In the genomic region with DNA sequence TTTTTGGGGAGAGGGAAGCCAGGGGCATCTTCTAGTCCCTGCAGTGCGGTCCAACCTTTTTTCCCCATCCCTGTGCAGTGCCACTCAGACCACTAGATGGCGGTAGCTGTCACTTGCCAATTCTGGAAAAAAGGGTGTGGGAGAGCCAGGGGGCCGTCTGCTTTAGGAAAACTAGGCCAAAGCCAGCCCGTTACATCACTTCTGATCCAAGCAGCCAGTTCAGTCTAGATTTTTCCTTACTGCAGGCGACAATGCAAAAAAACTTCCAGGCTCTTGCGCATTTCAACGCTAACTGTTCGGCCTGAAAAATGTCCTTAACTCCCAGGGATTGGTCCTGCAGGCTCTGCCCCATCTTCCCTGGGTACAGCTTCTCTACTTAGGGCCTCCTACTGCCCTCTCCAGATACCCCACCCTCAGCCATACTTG, we compare ENCODE assay signal across 8 cellular contexts.
DNase-seq lines count a peak whose midpoint lies in the region; ATAC-seq and TF ChIP-seq lines count a peak whose summit lies in the region.

No MANE protein-coding gene starts in this region.

- H4K20me1 ChIP-seq in DND-41 (ENCODE audit: insufficient read depth, low read length), result no peaks in the 10 kb centered on the region

- no peaks in the 10 kb centered on the region for H3K36me3 Mint-ChIP-seq in progenitor cell of endocrine pancreas (ENCODE audit: insufficient read depth)

- peaks cover 3% of the 10 kb centered on the region for H3K4me1 Mint-ChIP-seq in progenitor cell of endocrine pancreas (ENCODE audit: low read depth)

- no peak for TF ChIP-seq POLR2A in vagina (IDR thresholded peaks at IDR 0.05)

- intact Hi-C loops in cardiac septum (cut with DNase I) (loop anchor here (2.0 to 10.0 kb wide), 2 partner anchors 250 to 374 kb away; a partner anchor contains a TSS), vagina (cut with DNase I) (no loop called here)

- H2AFZ ChIP-seq in DND-41 (ENCODE audit: low read depth, low read length), result no peak overlapping the region

- DNase-seq in DND-41 (peak; percentile 64), HT1080 (ENCODE audit: low read depth) (peak; percentile 38), SJCRH30 (peak; percentile 57 to 86), adipocyte (ENCODE audit: low read depth) (peak; percentile 88), cardiac septum (ENCODE audit: low spot score) (peak; percentile 79), progenitor cell of endocrine pancreas (ENCODE audit: low spot score, unreplicated experiment) (peak; percentile 65), vagina (ENCODE audit: extremely low spot score in 2 of 2) (no peak)

- H3K9ac ChIP-seq in DND-41 (ENCODE audit: low read depth, low read length), result no peak overlapping the region
- no peak overlapping the region for H3K9ac ChIP-seq in adipocyte (ENCODE audit: low read length)

- H3K27ac ChIP-seq in DND-41 (ENCODE audit: low read length), result no peak overlapping the region
- H3K27ac ChIP-seq in SJCRH30, result no peak overlapping the region
- no peak overlapping the region for H3K27ac ChIP-seq in vagina

- peak; percentile 88 for ATAC-seq in DND-41 (ENCODE audit: insufficient read depth, low read depth)
- no peak for ATAC-seq in HG02981 (IDR thresholded peaks at IDR 0.05; ENCODE audit: unreplicated experiment)

- H3K36me3 ChIP-seq in DND-41 (ENCODE audit: insufficient read depth, low read length) (no peaks in the 10 kb centered on the region), SJCRH30 (no peaks in the 10 kb centered on the region), adipocyte (ENCODE audit: control insufficient read depth, insufficient read depth, low read length, severe bottlenecking) (no peaks in the 10 kb centered on the region), vagina (no peaks in the 10 kb centered on the region)

- H3K9me3 ChIP-seq in DND-41 (ENCODE audit: insufficient read depth, low read length, severe bottlenecking), result no peaks in the 10 kb centered on the region
- H3K9me3 ChIP-seq in SJCRH30 (replicated peaks), result no peaks in the 10 kb centered on the region
- peaks cover 4% of the 10 kb centered on the region for H3K9me3 ChIP-seq in adipocyte (ENCODE audit: control insufficient read depth, low read length)
- H3K9me3 ChIP-seq in vagina, result no peaks in the 10 kb centered on the region

- H3K4me3 Mint-ChIP-seq in progenitor cell of endocrine pancreas (ENCODE audit: low read depth), result no peak overlapping the region

- H3K79me2 ChIP-seq in DND-41 (ENCODE audit: insufficient read depth, low read length), result no peaks in the 10 kb centered on the region

- peaks cover 3% of the 10 kb centered on the region for H3K9me3 Mint-ChIP-seq in progenitor cell of endocrine pancreas (ENCODE audit: low read depth)

- no peak overlapping the region for H3K4me2 ChIP-seq in DND-41 (ENCODE audit: insufficient read depth, low read length)

- H3K27ac Mint-ChIP-seq in progenitor cell of endocrine pancreas, result no peak overlapping the region

- H3K27me3 ChIP-seq in DND-41 (ENCODE audit: insufficient read depth, low read length, poor library complexity) (peaks cover 8% of the 10 kb centered on the region), SJCRH30 (no peaks in the 10 kb centered on the region), adipocyte (replicated peaks; ENCODE audit: control insufficient read depth, insufficient read depth, low read length) (peaks cover 6% of the 10 kb centered on the region), vagina (no peaks in the 10 kb centered on the region)

- H3K4me3 ChIP-seq in DND-41 (ENCODE audit: low read depth in 1 of 2, low read length in 2 of 2), result no peak overlapping the region
- H3K4me3 ChIP-seq in SJCRH30, result no peak overlapping the region
- H3K4me3 ChIP-seq in adipocyte (ENCODE audit: low read length), result no peak overlapping the region
- H3K4me3 ChIP-seq in vagina, result no peak overlapping the region

- TF ChIP-seq CTCF in DND-41 (IDR thresholded peaks at IDR 0.05; ENCODE audit: borderline replicate concordance, extremely low read depth, low read length, poor library complexity, severe bottlenecking) (peak; percentile 96), progenitor cell of endocrine pancreas (IDR thresholded peaks at IDR 0.05; ENCODE audit: unreplicated experiment) (peak; percentile 90), vagina (IDR thresholded peaks at IDR 0.05) (peak; percentile 72 to 85 (median 73))

- peaks cover 33% of the 10 kb centered on the region for H3K27me3 Mint-ChIP-seq in progenitor cell of endocrine pancreas

- H3K4me1 ChIP-seq in DND-41 (ENCODE audit: insufficient read depth, low read length) (no peaks in the 10 kb centered on the region), SJCRH30 (no peaks in the 10 kb centered on the region), adipocyte (ENCODE audit: control insufficient read depth, insufficient read depth, low read length) (no peaks in the 10 kb centered on the region), vagina (peaks cover 5% of the 10 kb centered on the region)

Comparison
In these comparisons a context has a peak if more than half of its experiments do, and no peak if none do; other contexts are left out.
1. DNase-seq: peak in DND-41 (single experiment), HT1080 (single experiment), SJCRH30 (2 of 2), adipocyte (single experiment), cardiac septum (single experiment) and progenitor cell of endocrine pancreas (single experiment); none in vagina (0 of 2).
2. Peak in every context shown above with its lines, with median percentiles within 50 percentile points of each other: CTCF ChIP-seq.